22 cellular contexts compared by ENCODE assay signal in the genomic region with DNA sequence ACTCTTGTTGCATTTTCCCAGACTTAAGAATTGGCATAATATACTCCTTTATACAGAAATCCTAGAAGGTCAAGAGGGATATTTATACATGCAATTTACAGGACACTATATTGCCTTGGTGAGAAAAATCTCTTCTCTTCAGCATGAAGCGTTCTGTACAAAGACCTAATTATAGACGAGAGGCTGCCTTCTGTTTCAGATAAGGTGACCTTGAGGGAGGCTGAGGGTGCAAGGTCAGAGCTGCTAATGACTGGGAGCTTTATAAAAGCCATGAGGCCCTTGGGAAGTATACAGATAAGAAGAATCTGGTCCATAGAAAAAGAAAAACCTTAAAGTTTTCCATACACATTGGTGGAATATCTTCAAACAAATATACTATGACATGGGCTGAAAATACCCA.
"Had no signal": no experiment of that assay in that cellular context is flagged by ENCODE, and none has a peak within 500 bp of the region (broad histone marks: within the 10 kb centered on the region; RNA-seq: fewer than 3 reads in every experiment).

No MANE protein-coding gene starts in this region.

- H3K9me3 ChIP-seq: MG63, SJCRH30, SK-N-SH had no signal

- H3K4me1 ChIP-seq: SJCRH30 had no signal

- H3K9ac ChIP-seq: SK-N-SH had no signal

- H3K36me3 ChIP-seq: MG63, SJCRH30 had no signal

- H3K4me3 ChIP-seq: MG63, SJCRH30 had no signal

- DNase-seq: IMR-90, Karpas-422, KG1, MG63, NCI-H1092, NCI-H1105 treated with DMSO at 0.1 percent for 48 hours, NCI-H1417 treated with DMSO at 0.1 percent for 48 hours, NCI-H146, NCI-H1694 treated with DMSO at 0.1 percent for 48 hours, NCI-H1930, NCI-H2081, NCI-H2107, NCI-H2227 treated with DMSO at 0.1 percent for 48 hours, NCI-H524, NCI-H69, NCI-H774, RPMI8226, SHP77 treated with DMSO at 0.1 percent for 48 hours, SJCRH30, SK-N-SH, SW 1271 had no signal

- H3K27ac ChIP-seq: SJCRH30 had no signal

- FAIRE-seq: RCC 7860 had no signal

- H3K27me3 ChIP-seq: MG63, SJCRH30 had no signal

- H3K4me2 ChIP-seq: SK-N-SH had no signal
